Comparison of ENCODE assay signal across 14 cellular contexts in the genomic region with DNA sequence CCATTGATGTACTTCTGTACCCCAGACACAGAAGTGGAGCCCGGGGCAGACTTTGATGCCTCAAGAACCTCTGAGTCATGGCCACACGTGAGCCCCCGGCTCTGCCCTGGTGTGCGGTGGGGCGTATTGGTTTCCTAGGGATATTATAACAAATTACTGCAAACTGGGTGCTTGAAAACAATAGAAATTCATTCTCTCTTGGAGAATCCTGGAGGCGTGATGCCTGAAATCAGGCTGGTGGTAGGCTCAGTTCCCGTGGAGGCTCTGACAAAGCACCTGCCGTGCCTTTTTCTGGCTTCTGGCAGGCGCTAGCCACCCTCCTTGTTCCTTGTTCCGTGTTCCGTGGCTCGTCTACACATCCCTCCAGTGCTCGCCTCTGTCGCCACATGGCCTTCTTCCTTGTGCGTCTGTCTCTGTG. TPM values are rescaled to one million over a fixed set of nuclear protein-coding genes. Genes with fewer than 3 reads are reported as not detected.
A peak's percentile ranks its signal among the peaks of the same experiment; 100 is the strongest.
DNase-seq lines count a peak whose midpoint lies in the region; ATAC-seq and TF ChIP-seq lines count a peak whose summit lies in the region.
"Had no signal": no experiment of that assay in that cellular context is flagged by ENCODE, and none has a peak within 500 bp of the region (broad histone marks: within the 10 kb centered on the region; RNA-seq: fewer than 3 reads in every experiment).

No MANE protein-coding gene starts in this region.

- H3K4me2 ChIP-seq in smooth muscle cell, result peak overlapping the region; percentile 37

- DNase-seq in HK-2 (ENCODE audit: unreplicated experiment) (peak; percentile 73), ascending aorta (ENCODE audit: low spot score in 2 of 2) (no peak), kidney tubule cell (ENCODE audit: low spot score) (peak; percentile 93), smooth muscle cell (lab: John Stamatoyannopoulos, UW; ENCODE audit: unreplicated experiment) (no peak), NCI-H128 (lab: John Stamatoyannopoulos, UW; ENCODE audit: unreplicated experiment) (no peak), DMS53 (lab: John Stamatoyannopoulos, UW) (no peak), left lobe of liver (ENCODE audit: low spot score) (no peak)
- DNase-seq: activated CD8-positive, alpha-beta memory T cell treated with anti-CD3 and anti-CD28 coated beads, Interleukin-2, amount 50 U/mL, for 4 hours; effector CD4-positive, alpha-beta T cell; EL; mesendoderm; MM.1S; SJCRH30 had no signal

- H3K9me3 ChIP-seq in ascending aorta, result no peaks in the 10 kb centered on the region
- no peaks in the 10 kb centered on the region for H3K9me3 ChIP-seq in smooth muscle cell (replicated peaks; ENCODE audit: low read depth)
- H3K9me3 ChIP-seq: SJCRH30 had no signal

- H3F3A ChIP-seq in smooth muscle cell (ENCODE audit: low read depth), result peaks cover 30% of the 10 kb centered on the region

- H3K4me3 ChIP-seq in ascending aorta (no peak overlapping the region), smooth muscle cell (no peak overlapping the region)
- H3K4me3 ChIP-seq: SJCRH30 had no signal

- no peak for TF ChIP-seq CTCF in ascending aorta (IDR thresholded peaks at IDR 0.05)
- TF ChIP-seq CTCF in smooth muscle cell (IDR thresholded peaks at IDR 0.05; ENCODE audit: borderline replicate concordance, insufficient read depth, poor library complexity, severe bottlenecking), result no peak

- no peak for ATAC-seq in left lobe of liver
- ATAC-seq in HG03354 (IDR thresholded peaks at IDR 0.05; ENCODE audit: poor library complexity, severe bottlenecking, unreplicated experiment), result no peak

- H3K27ac ChIP-seq in ascending aorta (peak overlapping the region; percentile 88 to 93), smooth muscle cell (ENCODE audit: low read depth) (peak overlapping the region; percentile 100)
- H3K27ac ChIP-seq: SJCRH30 had no signal

- peaks cover 89% of the 10 kb centered on the region for H3K79me2 ChIP-seq in smooth muscle cell (ENCODE audit: low read depth)

- peaks cover 27 to 70% of the 10 kb centered on the region in 2 donors for H3K4me1 ChIP-seq in ascending aorta
- H3K4me1 ChIP-seq in smooth muscle cell (ENCODE audit: low read depth), result peaks cover 39% of the 10 kb centered on the region

- 80% methylated on average over 15 of the region's 15 CpGs for WGBS in smooth muscle cell (ENCODE audit: low lambda C conversion rate)

- no peak overlapping the region for H2AFZ ChIP-seq in smooth muscle cell (ENCODE audit: low read depth)

- H3K27me3 ChIP-seq in ascending aorta (no peaks in the 10 kb centered on the region), smooth muscle cell (ENCODE audit: low read depth) (no peaks in the 10 kb centered on the region)
- H3K27me3 ChIP-seq: SJCRH30 had no signal

- H4K20me1 ChIP-seq in smooth muscle cell (ENCODE audit: low read depth), result peaks cover 99% of the 10 kb centered on the region

- intact Hi-C loops in ascending aorta (cut with DNase I), result loop anchor here (10.0 kb wide), 1 partner anchor 133 kb away; the partner anchor contains the start of gene PSMB7

- peak overlapping the region; percentile 56 for H3K9ac ChIP-seq in smooth muscle cell (ENCODE audit: low read depth)

- no peaks in the 10 kb centered on the region for H3K36me3 ChIP-seq in ascending aorta
- H3K36me3 ChIP-seq in smooth muscle cell (ENCODE audit: low read depth), result no peaks in the 10 kb centered on the region

RNA-seq across cellular contexts. Expression of gene NEK6, which starts 24.2 kb away (rescaled TPM):
- 6.7 TPM for total RNA-seq in ascending aorta
- 41.5 and 45.9 TPM in 2 replicates for total RNA-seq in smooth muscle cell
- polyA plus RNA-seq in smooth muscle cell, result 67.6 and 108 TPM in 2 replicates
- total RNA-seq in left lobe of liver, result 84.5 TPM

Comparison
In these comparisons a context has a peak if more than half of its experiments do, and no peak if none do; other contexts are left out.
1. DNase-seq: peak in HK-2 (single experiment) and kidney tubule cell (single experiment); none in ascending aorta (0 of 2), smooth muscle cell (single experiment), NCI-H128 (single experiment), DMS53 (single experiment) and left lobe of liver (single experiment).